8 cellular contexts compared by ENCODE assay signal in genomic region chr2:46082531-46083485, GRCh38.
DNase-seq lines count a peak whose midpoint lies in the region; ATAC-seq and TF ChIP-seq lines count a peak whose summit lies in the region.

No MANE protein-coding gene starts in this region.

- H3K9ac ChIP-seq in PC-3 (ENCODE audit: low read length) (no peak overlapping the region), fibroblast of lung (ENCODE audit: insufficient read depth, low read length) (no peak overlapping the region)

- no peaks in the 10 kb centered on the region for H3K27me3 Mint-ChIP-seq in activated CD4-positive, alpha-beta T cell treated with anti-CD3 and anti-CD28 coated beads, Interleukin-2, amount 10 ng/mL, durations not matched to agents 7 days and 5 days

- H3K4me2 ChIP-seq in PC-3 (ENCODE audit: low read length) (no peak overlapping the region), fibroblast of lung (ENCODE audit: extremely low read depth, insufficient read depth, low read length) (no peak overlapping the region)

- peaks cover 18% of the 10 kb centered on the region for H3K4me1 Mint-ChIP-seq in activated CD4-positive, alpha-beta T cell treated with anti-CD3 and anti-CD28 coated beads, Interleukin-2, amount 10 ng/mL, durations not matched to agents 7 days and 5 days

- H3K4me1 ChIP-seq in PC-3 (ENCODE audit: insufficient read depth, low read length) (0 out of 2 replicates have a peak, but pooled peaks cover 6% of the 10 kb centered on the region), fibroblast of lung (ENCODE audit: control insufficient read depth, extremely low read depth, insufficient read depth, low read length) (peaks cover 15% of the 10 kb centered on the region)

- CTCF ChIA-PET in PC-3 (lab: Charles Lee), result no interaction called here
- CTCF ChIA-PET in activated CD4-positive, alpha-beta T cell treated with anti-CD3 and anti-CD28 coated beads, Interleukin-2, amount 10 ng/mL, durations not matched to agents 7 days and 5 days (lab: Charles Lee), result interaction anchor here (1.5 kb wide), 1 partner anchor 12 kb away, joined by 4 read pairs; no protein-coding TSS in a partner anchor

- no peaks in the 10 kb centered on the region for H3K9me3 Mint-ChIP-seq in activated CD4-positive, alpha-beta T cell treated with anti-CD3 and anti-CD28 coated beads, Interleukin-2, amount 10 ng/mL, durations not matched to agents 7 days and 5 days

- ATAC-seq in PC-3 (peak; percentile 48; the same call in 1 of the 2 replicates), GM21367 (IDR thresholded peaks at IDR 0.05; ENCODE audit: unreplicated experiment) (no peak)

- no peak overlapping the region for H3K27ac Mint-ChIP-seq in activated CD4-positive, alpha-beta T cell treated with anti-CD3 and anti-CD28 coated beads, Interleukin-2, amount 10 ng/mL, durations not matched to agents 7 days and 5 days

- peaks cover 3% of the 10 kb centered on the region for H3K36me3 Mint-ChIP-seq in activated CD4-positive, alpha-beta T cell treated with anti-CD3 and anti-CD28 coated beads, Interleukin-2, amount 10 ng/mL, durations not matched to agents 7 days and 5 days (ENCODE audit: low read depth)

- no peak overlapping the region for H3K27ac ChIP-seq in PC-3 (ENCODE audit: low read length)
- H3K27ac ChIP-seq in fibroblast of lung (ENCODE audit: insufficient read depth, low read length), result peak overlapping the region; percentile 68

- H3K9me2 ChIP-seq in PC-3 (replicated peaks; ENCODE audit: low read length), result no peaks in the 10 kb centered on the region

- BruUV-seq in PC-3 (replicated peaks; lab: Mats Ljungman, UMichigan), result no TSS peak

- H3K9me3 ChIP-seq in PC-3 (ENCODE audit: low read length) (no peaks in the 10 kb centered on the region), fibroblast of lung (ENCODE audit: control insufficient read depth, insufficient read depth, low read depth, low read length) (no peaks in the 10 kb centered on the region)

- POLR2A ChIA-PET in PC-3 (lab: Charles Lee; ENCODE audit: unreplicated experiment), result no interaction called here
- POLR2A ChIA-PET in activated CD4-positive, alpha-beta T cell treated with anti-CD3 and anti-CD28 coated beads, Interleukin-2, amount 10 ng/mL, durations not matched to agents 7 days and 5 days (lab: Charles Lee), result interaction anchor here (0.7 kb wide), 1 partner anchor 96 kb away, joined by 4 read pairs; no protein-coding TSS in a partner anchor

- no peaks in the 10 kb centered on the region for H3F3A ChIP-seq in PC-3 (ENCODE audit: low read length, unreplicated experiment)

- intact Hi-C loops in PC-3 (cut with micrococcal nuclease), result no loop called here

- no peak overlapping the region for H2AFZ ChIP-seq in PC-3 (ENCODE audit: low read length)
- no peak overlapping the region for H2AFZ ChIP-seq in fibroblast of lung (ENCODE audit: low read length)

- H3K79me2 ChIP-seq in PC-3 (ENCODE audit: low read length), result no peaks in the 10 kb centered on the region
- no peaks in the 10 kb centered on the region for H3K79me2 ChIP-seq in fibroblast of lung (ENCODE audit: control insufficient read depth, insufficient read depth, low read length)

- DNase-seq in GM04504 (ENCODE audit: low read depth) (peak; percentile 99), PC-3 (peak; percentile 23), fibroblast of lung (ENCODE audit: low read depth in 2 of 2) (peak; percentile 94 to 99), skeletal muscle cell (ENCODE audit: low read depth) (peak; percentile 80), RPMI8226 (no peak)
- no peak for DNase-seq in activated CD4-positive, alpha-beta T cell treated with anti-CD3 and anti-CD28 coated beads, Interleukin-2, amount 10 ng/mL, durations not matched to agents 7 days and 5 days
- DNase-seq in activated CD4-positive, alpha-beta T cell treated with anti-CD3 and anti-CD28 coated beads for 48 hours, result no peak

- TF ChIP-seq CTCF in PC-3 (conservative IDR thresholded peaks at IDR 0.05; ENCODE audit: low read depth, low read length) (no peak), fibroblast of lung (conservative IDR thresholded peaks at IDR 0.05 in 1 of 2, IDR thresholded peaks at IDR 0.05 in 1 of 2; ENCODE audit: low read depth in 1 of 2, low read length in 2 of 2) (no peak)

- no peak overlapping the region for H3K4me3 Mint-ChIP-seq in activated CD4-positive, alpha-beta T cell treated with anti-CD3 and anti-CD28 coated beads, Interleukin-2, amount 10 ng/mL, durations not matched to agents 7 days and 5 days

- no peaks in the 10 kb centered on the region for H4K20me1 ChIP-seq in PC-3 (ENCODE audit: low read length)
- H4K20me1 ChIP-seq in fibroblast of lung (ENCODE audit: control insufficient read depth, extremely low read depth, insufficient read depth, low read length), result no peaks in the 10 kb centered on the region

- H3K36me3 ChIP-seq in PC-3 (ENCODE audit: low read depth, low read length) (no peaks in the 10 kb centered on the region), fibroblast of lung (ENCODE audit: control insufficient read depth, insufficient read depth, low read length) (no peaks in the 10 kb centered on the region)

- H3K27me3 ChIP-seq in PC-3 (ENCODE audit: low read length) (no peaks in the 10 kb centered on the region), fibroblast of lung (ENCODE audit: control insufficient read depth, insufficient read depth, low read length) (no peaks in the 10 kb centered on the region)

- H3K4me3 ChIP-seq in PC-3 (ENCODE audit: low read length), result no peak overlapping the region
- H3K4me3 ChIP-seq in fibroblast of lung (replicated peaks in 1 of 4; ENCODE audit: control extremely low read depth in 1 of 4, insufficient read depth in 1 of 4, low read depth in 3 of 4, low read length in 4 of 4), result no peak overlapping the region
- no peak overlapping the region for H3K4me3 ChIP-seq in skeletal muscle cell (ENCODE audit: low read depth, low read length)

Comparison
In these comparisons a context has a peak if more than half of its experiments do, and no peak if none do; other contexts are left out.
1. DNase-seq: peak in GM04504 (single experiment), PC-3 (single experiment), fibroblast of lung (2 of 2) and skeletal muscle cell (single experiment); none in activated CD4-positive, alpha-beta T cell treated with anti-CD3 and anti-CD28 coated beads, Interleukin-2, amount 10 ng/mL, durations not matched to agents 7 days and 5 days (single experiment), RPMI8226 (single experiment) and activated CD4-positive, alpha-beta T cell treated with anti-CD3 and anti-CD28 coated beads for 48 hours (single experiment).